ENCODE assay signal across 27 cellular contexts in genomic region chr2:211829725-211830124, GRCh38.
"Had no signal": no experiment of that assay in that cellular context is flagged by ENCODE, and none has a peak within 500 bp of the region (broad histone marks: within the 10 kb centered on the region; RNA-seq: fewer than 3 reads in every experiment).

No MANE protein-coding gene starts in this region.

- H3K9me3 ChIP-seq: stomach, suprapubic skin, testis, thoracic aorta, thyroid gland, tibial artery, tibial nerve, transverse colon, upper lobe of left lung, upper lobe of right lung, uterus, vagina had no signal

- FAIRE-seq: urothelium cell line had no signal

- H3K36me3 ChIP-seq: stomach, suprapubic skin, thoracic aorta, thyroid gland, tibial artery, tibial nerve, transverse colon, upper lobe of left lung, upper lobe of right lung, uterus, vagina had no signal

- ATAC-seq: stimulated activated effector memory CD8-positive, alpha-beta T cell treated with anti-CD3 and anti-CD28 coated beads, Interleukin-12 subunit alpha, Interleukin-12 subunit beta, amount 100 ng/mL, for 72 hours; stimulated activated memory B cell treated with anti-CD40 and anti-IgM and Interleukin-4, amounts not matched to agents 10 μg/mL and 1 μg/mL and 100 μg/mL, for 72 hours; stimulated activated naive B cell treated with anti-CD40 and anti-IgM and Interleukin-4, amounts not matched to agents 10 μg/mL and 1 μg/mL and 100 μg/mL, for 72 hours; stimulated activated naive CD8-positive, alpha-beta T cell treated with anti-CD3 and anti-CD28 coated beads, Interleukin-15, amount 100 ng/mL, for 72 hours; stimulated activated naive CD8-positive, alpha-beta T cell treated with anti-CD3 and anti-CD28 coated beads, Interleukin-15, Interleukin-2, amounts not matched to agents 100 U/mL and 50 U/mL, for 24 hours; upper lobe of right lung had no signal

- H3K27me3 ChIP-seq: stomach, suprapubic skin, testis, thyroid gland, tibial artery, tibial nerve, transverse colon, upper lobe of left lung, upper lobe of right lung, uterus, vagina had no signal

- DNase-seq: stimulated activated CD4-positive, alpha-beta T cell treated with anti-CD3 and anti-CD28 coated beads, Interleukin-2, amount 100 ng/mL, for 48 hours; stimulated activated CD4-positive, alpha-beta T cell treated with anti-CD3 and anti-CD28 coated beads, Interleukin-4, amount 100 ng/mL, for 1 hour; stimulated activated CD4-positive, alpha-beta T cell treated with anti-CD3 and anti-CD28 coated beads, Interleukin-4, amount 100 ng/mL, for 24 hours; stimulated activated CD4-positive, alpha-beta T cell treated with anti-CD3 and anti-CD28 coated beads, Interleukin-4, amount 100 ng/mL, for 4 hours; stimulated activated CD8-positive, alpha-beta memory T cell treated with anti-CD3 and anti-CD28 coated beads, Interleukin-4, amount 100 ng/mL, for 48 hours; stimulated activated naive B cell treated with anti-CD40 and anti-IgM and Interleukin-4, amounts not matched to agents 10 μg/mL and 1 μg/mL and 100 μg/mL, for 72 hours; stimulated activated naive CD4-positive, alpha-beta T cell; stimulated activated naive CD4-positive, alpha-beta T cell treated with Interleukin-2 at 50 U/mL for 16 hours; stimulated activated naive CD8-positive, alpha-beta T cell treated with anti-CD3 and anti-CD28 coated beads, Interleukin-15, amount 100 ng/mL, for 72 hours; stimulated activated naive CD8-positive, alpha-beta T cell treated with anti-CD3 and anti-CD28 coated beads, Interleukin-15, Interleukin-2, amounts not matched to agents 100 U/mL and 50 U/mL, for 24 hours; stomach; substantia nigra; testis; thyroid gland; tibial artery; transverse colon; trophoblast cell; upper lobe of left lung; upper lobe of right lung; uterus had no signal

- H3K27ac ChIP-seq: stomach, suprapubic skin, testis, thoracic aorta, thyroid gland, tibial artery, tibial nerve, transverse colon, upper lobe of left lung, upper lobe of right lung, uterus, vagina had no signal

- H3K4me3 ChIP-seq: stomach, suprapubic skin, testis, thoracic aorta, thyroid gland, tibial artery, tibial nerve, transverse colon, upper lobe of left lung, upper lobe of right lung, uterus, vagina had no signal

- H3K4me1 ChIP-seq: stomach, suprapubic skin, testis, tibial nerve, transverse colon, upper lobe of left lung, upper lobe of right lung, uterus, vagina had no signal
